ENCODE assay signal across 1 cellular context in the genomic region with DNA sequence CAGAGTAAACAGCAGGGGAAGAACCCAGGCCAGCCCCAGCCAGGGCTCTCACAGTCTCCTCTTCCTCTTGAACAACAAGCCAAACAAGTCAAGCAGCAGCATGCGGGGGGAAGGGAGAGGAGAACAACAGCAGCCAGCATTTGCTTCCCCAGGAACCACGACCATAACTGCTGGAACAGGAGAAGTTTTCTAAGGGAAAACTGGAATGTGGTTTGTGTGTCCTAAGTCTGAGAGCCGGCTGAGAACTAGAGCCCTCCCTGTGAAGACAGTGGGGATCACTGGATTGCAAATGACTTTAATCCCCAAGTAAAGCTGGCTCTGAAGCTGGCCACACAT.
TF ChIP-seq lines count a peak whose summit lies in the region.

No MANE protein-coding gene starts in this region.

TF ChIP-seq in SK-N-SH, 30 proteins besides CTCF, POLR2A, EP300 and RAD21 (continued from another document):
- TF ChIP-seq, protein P1, sequence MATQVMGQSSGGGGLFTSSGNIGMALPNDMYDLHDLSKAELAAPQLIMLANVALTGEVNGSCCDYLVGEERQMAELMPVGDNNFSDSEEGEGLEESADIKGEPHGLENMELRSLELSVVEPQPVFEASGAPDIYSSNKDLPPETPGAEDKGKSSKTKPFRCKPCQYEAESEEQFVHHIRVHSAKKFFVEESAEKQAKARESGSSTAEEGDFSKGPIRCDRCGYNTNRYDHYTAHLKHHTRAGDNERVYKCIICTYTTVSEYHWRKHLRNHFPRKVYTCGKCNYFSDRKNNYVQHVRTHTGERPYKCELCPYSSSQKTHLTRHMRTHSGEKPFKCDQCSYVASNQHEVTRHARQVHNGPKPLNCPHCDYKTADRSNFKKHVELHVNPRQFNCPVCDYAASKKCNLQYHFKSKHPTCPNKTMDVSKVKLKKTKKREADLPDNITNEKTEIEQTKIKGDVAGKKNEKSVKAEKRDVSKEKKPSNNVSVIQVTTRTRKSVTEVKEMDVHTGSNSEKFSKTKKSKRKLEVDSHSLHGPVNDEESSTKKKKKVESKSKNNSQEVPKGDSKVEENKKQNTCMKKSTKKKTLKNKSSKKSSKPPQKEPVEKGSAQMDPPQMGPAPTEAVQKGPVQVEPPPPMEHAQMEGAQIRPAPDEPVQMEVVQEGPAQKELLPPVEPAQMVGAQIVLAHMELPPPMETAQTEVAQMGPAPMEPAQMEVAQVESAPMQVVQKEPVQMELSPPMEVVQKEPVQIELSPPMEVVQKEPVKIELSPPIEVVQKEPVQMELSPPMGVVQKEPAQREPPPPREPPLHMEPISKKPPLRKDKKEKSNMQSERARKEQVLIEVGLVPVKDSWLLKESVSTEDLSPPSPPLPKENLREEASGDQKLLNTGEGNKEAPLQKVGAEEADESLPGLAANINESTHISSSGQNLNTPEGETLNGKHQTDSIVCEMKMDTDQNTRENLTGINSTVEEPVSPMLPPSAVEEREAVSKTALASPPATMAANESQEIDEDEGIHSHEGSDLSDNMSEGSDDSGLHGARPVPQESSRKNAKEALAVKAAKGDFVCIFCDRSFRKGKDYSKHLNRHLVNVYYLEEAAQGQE (IDR thresholded peaks at IDR 0.05; ENCODE audit: low read depth, low read length), result no peak
- no peak for TF ChIP-seq TCF12 (IDR thresholded peaks at IDR 0.05)
- TF ChIP-seq NFIC (IDR thresholded peaks at IDR 0.05; ENCODE audit: borderline replicate concordance), result no peak
- no peak for TF ChIP-seq RCOR1 (IDR thresholded peaks at IDR 0.05; ENCODE audit: low read length)
